Comparison of ENCODE assay signal across 8 cellular contexts in the genomic region with DNA sequence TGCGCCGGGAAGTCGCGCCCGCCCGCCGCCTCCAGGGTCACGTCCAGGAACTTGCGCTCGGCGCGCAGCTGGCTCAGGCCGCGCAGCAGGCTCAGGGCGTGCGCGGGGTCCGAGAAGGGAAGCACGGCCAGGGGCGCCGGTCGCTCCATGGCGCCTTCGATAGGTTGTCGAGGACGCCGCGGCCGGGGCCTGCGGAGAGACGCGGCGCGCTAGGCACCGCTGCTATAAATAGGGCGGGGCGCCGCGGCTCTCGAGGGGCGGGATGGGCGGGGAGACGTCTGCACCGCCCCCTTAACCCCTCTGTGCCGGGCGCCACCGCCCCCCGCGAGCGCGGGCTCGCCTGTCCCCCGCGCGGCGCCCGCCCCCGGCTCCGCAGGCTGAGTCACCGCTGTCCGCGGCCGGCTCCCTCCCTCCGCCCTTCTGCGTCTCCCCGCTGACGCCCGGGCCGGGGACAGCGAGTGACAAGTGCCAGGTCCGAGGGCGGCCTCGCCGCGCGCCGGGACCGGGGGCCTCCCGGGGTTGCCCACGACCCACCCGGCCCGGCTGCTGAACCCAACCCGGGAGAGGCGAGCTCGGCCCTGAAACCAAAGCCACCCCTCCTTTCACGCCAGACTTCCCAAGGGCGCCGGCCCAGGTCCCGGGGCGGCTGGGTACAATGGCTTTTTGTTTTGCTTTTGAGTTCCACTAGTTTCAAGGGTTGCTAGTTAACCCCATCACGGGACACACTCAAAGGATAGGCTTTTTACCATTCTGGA. TPM values are rescaled to one million over a fixed set of nuclear protein-coding genes. Genes with fewer than 3 reads are reported as not detected.
A peak's percentile ranks its signal among the peaks of the same experiment; 100 is the strongest.
DNase-seq lines count a peak whose midpoint lies in the region; ATAC-seq and TF ChIP-seq lines count a peak whose summit lies in the region.

A gene with protein sequence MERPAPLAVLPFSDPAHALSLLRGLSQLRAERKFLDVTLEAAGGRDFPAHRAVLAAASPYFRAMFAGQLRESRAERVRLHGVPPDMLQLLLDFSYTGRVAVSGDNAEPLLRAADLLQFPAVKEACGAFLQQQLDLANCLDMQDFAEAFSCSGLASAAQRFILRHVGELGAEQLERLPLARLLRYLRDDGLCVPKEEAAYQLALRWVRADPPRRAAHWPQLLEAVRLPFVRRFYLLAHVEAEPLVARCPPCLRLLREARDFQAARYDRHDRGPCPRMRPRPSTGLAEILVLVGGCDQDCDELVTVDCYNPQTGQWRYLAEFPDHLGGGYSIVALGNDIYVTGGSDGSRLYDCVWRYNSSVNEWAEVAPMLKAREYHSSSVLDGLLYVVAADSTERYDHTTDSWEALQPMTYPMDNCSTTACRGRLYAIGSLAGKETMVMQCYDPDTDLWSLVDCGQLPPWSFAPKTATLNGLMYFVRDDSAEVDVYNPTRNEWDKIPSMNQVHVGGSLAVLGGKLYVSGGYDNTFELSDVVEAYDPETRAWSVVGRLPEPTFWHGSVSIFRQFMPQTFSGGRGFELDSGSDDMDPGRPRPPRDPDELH (minus strand): TSS at position 201 of the 755 bp plus-strand sequence. CDS start 52 bp downstream, at position 149.

- peak within 1 kb of the TSS; percentile 75 for H3K4me3 Mint-ChIP-seq in endodermal cell

- peaks cover 43% of the 10 kb centered on the region for H4K20me1 ChIP-seq in BLaER1

- H3K9ac ChIP-seq in BLaER1 (peak within 1 kb of the TSS; percentile 84), endodermal cell (ENCODE audit: extremely low read depth, low read length, poor library complexity, severe bottlenecking) (peak within 1 kb of the TSS; percentile 76)

- peaks cover 2% of the 10 kb centered on the region for H3K36me3 Mint-ChIP-seq in endodermal cell (ENCODE audit: low read depth)

- H3K27ac ChIP-seq in BLaER1: peak within 1 kb of the TSS; percentile 82
- peak within 1 kb of the TSS; percentile 96 for H3K27ac ChIP-seq in endodermal cell (ENCODE audit: low read depth, low read length)
- H3K27ac ChIP-seq in mesodermal cell (ENCODE audit: low read depth, low read length, severe bottlenecking): peak within 1 kb of the TSS; percentile 99

- H3K27me3 ChIP-seq in BLaER1: no peaks in the 10 kb centered on the region
- H3K27me3 ChIP-seq in endodermal cell (ENCODE audit: control insufficient read depth, insufficient read depth, low read length, poor library complexity, severe bottlenecking): no peaks in the 10 kb centered on the region

- H3K4me3 ChIP-seq in BLaER1 (peak within 1 kb of the TSS; percentile 77), endodermal cell (ENCODE audit: low read length) (peak within 1 kb of the TSS; percentile 95), mesodermal cell (ENCODE audit: extremely low read depth, insufficient read depth, low read length, poor library complexity, severe bottlenecking) (peak within 1 kb of the TSS; percentile 81)

- H3K9me3 ChIP-seq in BLaER1 (no peaks in the 10 kb centered on the region), endodermal cell (ENCODE audit: control insufficient read depth, low read length) (no peaks in the 10 kb centered on the region), mesodermal cell (ENCODE audit: control insufficient read depth, low read length) (no peaks in the 10 kb centered on the region)

- WGBS in endodermal cell (ENCODE audit: insufficient coverage in 1 of 2, insufficient read length in 1 of 2), 2 experiments: 0 to 1% methylated on average over 24 to 91 of the region's 91 CpGs
- WGBS in mesodermal cell (ENCODE audit: insufficient coverage in 2 of 2), 2 experiments: 0 to 2% methylated on average over 60 of the region's 91 CpGs

- DNase-seq in NOMO-1 treated with dmso at 0.1 percent for 144 hours (lab: John Stamatoyannopoulos, UW; ENCODE audit: unreplicated experiment): peak; percentile 82
- peak; percentile 55 for DNase-seq in activated CD8-positive, alpha-beta memory T cell treated with anti-CD3 and anti-CD28 coated beads, Interleukin-2, amount 50 U/mL, for 1 hour (ENCODE audit: extremely low read depth)
- peak; percentile 92 for DNase-seq in endodermal cell
- peak; percentile 78 to 88 for DNase-seq in stimulated activated CD8-positive, alpha-beta memory T cell treated with anti-CD3 and anti-CD28 coated beads, Interleukin-15, amount 100 ng/mL, for 4 hours (ENCODE audit: low read depth in 2 of 2)

- peak; percentile 58 for ATAC-seq in HG03432 (IDR thresholded peaks at IDR 0.05; ENCODE audit: unreplicated experiment)

- peak within 1 kb of the TSS; percentile 94 for H3K27ac Mint-ChIP-seq in endodermal cell

- TF ChIP-seq POLR2A in GM19193 (IDR thresholded peaks at IDR 0.05; ENCODE audit: extremely low read depth, insufficient read depth, insufficient read length): peak; percentile 91

- H3K4me1 ChIP-seq in BLaER1: peaks cover 45% of the 10 kb centered on the region
- H3K4me1 ChIP-seq in endodermal cell (ENCODE audit: control insufficient read depth, insufficient read depth, low read length): peaks cover 10% of the 10 kb centered on the region
- peaks cover 15% of the 10 kb centered on the region for H3K4me1 ChIP-seq in mesodermal cell (ENCODE audit: control insufficient read depth, insufficient read depth, low read length, poor library complexity, severe bottlenecking)

- H3K36me3 ChIP-seq in BLaER1 (peaks cover 16% of the 10 kb centered on the region), endodermal cell (ENCODE audit: control insufficient read depth, insufficient read depth, low read length) (peaks cover 12% of the 10 kb centered on the region), mesodermal cell (ENCODE audit: control insufficient read depth, insufficient read depth, low read length) (peaks cover 15% of the 10 kb centered on the region)

- H3K4me1 Mint-ChIP-seq in endodermal cell: peaks cover 19% of the 10 kb centered on the region

- TF ChIP-seq CTCF in endodermal cell (conservative IDR thresholded peaks at IDR 0.05): no peak

- H3K27me3 Mint-ChIP-seq in endodermal cell (ENCODE audit: insufficient read depth): no peaks in the 10 kb centered on the region

- peak within 1 kb of the TSS; percentile 91 for H3K4me2 ChIP-seq in BLaER1

- no peaks in the 10 kb centered on the region for H3K9me3 Mint-ChIP-seq in endodermal cell

RNA-seq across cellular contexts. Expression of the gene that starts here (rescaled TPM):
- 10 to 100 TPM; 10.9 to 13.2 TPM for total RNA-seq in endodermal cell
- 8.8 TPM for polyA plus RNA-seq in endodermal cell (2013, experiment 1 of 2)
- 7.9 TPM for polyA plus RNA-seq in endodermal cell (2013, experiment 2 of 2)
- polyA plus RNA-seq in mesodermal cell (2013, experiment 1 of 2): 7.8 TPM
- polyA plus RNA-seq in mesodermal cell (2013, experiment 2 of 2): 7.7 TPM

Comparison
In these comparisons a context has a peak if more than half of its experiments do, and no peak if none do; other contexts are left out.
1. Peak in every context shown above with its lines: DNase-seq, ATAC-seq, H3K4me3 ChIP-seq and H3K27ac ChIP-seq.